ENCODE assay signal across 24 cellular contexts in the genomic region with DNA sequence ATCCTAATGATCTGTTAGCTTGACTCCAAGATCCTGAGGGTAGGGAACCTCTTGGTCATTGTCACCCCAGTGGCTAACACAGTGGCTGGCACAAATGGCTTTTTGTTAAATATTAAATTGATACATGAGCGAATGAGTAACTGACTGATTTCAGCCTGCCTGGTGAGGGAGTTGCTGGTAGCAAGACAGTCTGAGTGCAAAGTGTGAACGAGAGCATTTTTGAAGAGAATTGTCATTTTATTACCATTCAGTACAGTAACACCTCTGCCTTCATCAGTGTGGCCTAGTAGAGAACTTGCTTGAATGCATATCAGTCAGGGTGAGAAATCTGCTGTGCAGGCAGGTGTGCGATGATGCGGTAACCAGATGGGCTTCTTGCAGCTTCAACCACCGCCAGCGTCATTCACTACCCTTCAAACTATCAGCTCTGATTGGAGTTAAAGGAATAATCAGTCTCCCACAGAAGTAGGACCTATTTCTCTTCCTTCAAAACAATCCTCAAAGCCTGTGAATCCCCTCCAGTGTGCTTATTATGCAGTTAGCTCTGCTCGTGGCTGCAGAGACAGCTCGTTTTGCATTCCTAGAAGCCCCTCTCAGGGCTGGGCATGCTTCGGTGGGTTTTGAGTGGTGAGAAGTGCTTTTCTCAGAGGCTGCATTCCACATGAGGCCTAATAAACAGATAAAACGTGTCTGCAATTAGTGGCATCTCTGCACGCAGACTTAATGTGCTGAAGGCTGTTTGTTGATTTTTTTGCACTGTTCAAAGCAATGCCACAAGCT. TPM values are rescaled to one million over a fixed set of nuclear protein-coding genes. Genes with fewer than 3 reads are reported as not detected.
DNase-seq lines count a peak whose midpoint lies in the region; ATAC-seq and TF ChIP-seq lines count a peak whose summit lies in the region.
"Had no signal": no experiment of that assay in that cellular context is flagged by ENCODE, and none has a peak within 500 bp of the region (broad histone marks: within the 10 kb centered on the region; RNA-seq: fewer than 3 reads in every experiment).

No MANE protein-coding gene starts in this region.

- no peaks in the 10 kb centered on the region for H3K79me1 ChIP-seq in mesenchymal stem cell (replicated peaks; ENCODE audit: low read length, poor library complexity, severe bottlenecking)

- ATAC-seq in stimulated activated effector memory CD8-positive, alpha-beta T cell treated with anti-CD3 and anti-CD28 coated beads, Interleukin-12 subunit alpha, Interleukin-12 subunit beta, amount 100 ng/mL, for 72 hours: no peak
- ATAC-seq in T-helper 17 cell (no peak), GM18909 (IDR thresholded peaks at IDR 0.05; ENCODE audit: poor library complexity, unreplicated experiment) (no peak)
- ATAC-seq: SK-N-SH treated with all-trans-retinoic acid at 6 μM for 48 hours had no signal

- H3K9me3 ChIP-seq in Karpas-422 (ENCODE audit: low read length) (no peaks in the 10 kb centered on the region), mesenchymal stem cell (ENCODE audit: control insufficient read depth, low read length) (no peaks in the 10 kb centered on the region), T-helper 17 cell (ENCODE audit: control insufficient read depth, low read length, poor library complexity, severe bottlenecking) (no peaks in the 10 kb centered on the region), colonic mucosa (no peaks in the 10 kb centered on the region)
- H3K9me3 ChIP-seq: adrenal gland, neutrophil had no signal

- H4K8ac ChIP-seq in mesenchymal stem cell (ENCODE audit: low read length): no peak overlapping the region

- WGBS in mesenchymal stem cell: 74% methylated on average over 10 of the region's 11 CpGs

- H2AFZ ChIP-seq in Karpas-422 (ENCODE audit: low read length): no peak overlapping the region
- no peak overlapping the region for H2AFZ ChIP-seq in mesenchymal stem cell (ENCODE audit: low read depth, low read length)

- H3K9ac ChIP-seq in Karpas-422 (ENCODE audit: low read length) (no peak overlapping the region), mesenchymal stem cell (ENCODE audit: low read length) (no peak overlapping the region), colonic mucosa (ENCODE audit: low read depth in 2 of 2, low read length in 2 of 2) (no peak overlapping the region)

- H3K4me1 ChIP-seq in Karpas-422 (ENCODE audit: low read length): peaks cover 23% of the 10 kb centered on the region
- peaks cover 6% of the 10 kb centered on the region for H3K4me1 ChIP-seq in mesenchymal stem cell (ENCODE audit: control insufficient read depth, insufficient read depth, low read depth, low read length)
- no peaks in the 10 kb centered on the region for H3K4me1 ChIP-seq in colonic mucosa
- H3K4me1 ChIP-seq: adrenal gland had no signal

- H3K4me3 ChIP-seq in Karpas-422 (ENCODE audit: low read length) (peak overlapping the region; percentile 4; the same call in 1 of the 2 replicates), mesenchymal stem cell (ENCODE audit: insufficient read depth in 1 of 2, low read depth in 1 of 2, low read length in 2 of 2) (no peak overlapping the region), colonic mucosa (no peak overlapping the region)
- H3K4me3 ChIP-seq: adrenal gland, lung, skin epidermis had no signal

- no peak overlapping the region for H2BK15ac ChIP-seq in mesenchymal stem cell (ENCODE audit: low read depth, poor library complexity, severe bottlenecking)

- no peak for TF ChIP-seq CTCF in colonic mucosa (IDR thresholded peaks at IDR 0.05)

- H3K9me3 Mint-ChIP-seq in stimulated activated effector memory CD8-positive, alpha-beta T cell treated with anti-CD3 and anti-CD28 coated beads, Interleukin-12 subunit alpha, Interleukin-12 subunit beta, amount 100 ng/mL, for 72 hours: no peaks in the 10 kb centered on the region
- H3K9me3 Mint-ChIP-seq: immature natural killer cell; T-helper 2 cell treated with Interferon-gamma antibody and Interleukin-4, amounts not matched to agents 5 μg/mL and 100 μg/mL, for 36 hours had no signal

- H3K79me2 ChIP-seq in Karpas-422 (ENCODE audit: low read length): no peaks in the 10 kb centered on the region

- H4K20me1 ChIP-seq in Karpas-422 (ENCODE audit: insufficient read depth, low read depth, low read length): peaks cover 9% of the 10 kb centered on the region; the same call in 1 of the 2 replicates

- DNase-seq in ACHN (peak; percentile 56), Karpas-422 (peak; percentile 91), germinal center (ENCODE audit: low spot score) (peak; percentile 49), mesenchymal stem cell (no peak), T-helper 17 cell (no peak), colonic mucosa (no peak)
- DNase-seq in stimulated activated effector memory CD8-positive, alpha-beta T cell treated with anti-CD3 and anti-CD28 coated beads, Interleukin-12 subunit alpha, Interleukin-12 subunit beta, amount 100 ng/mL, for 72 hours (ENCODE audit: low spot score in 2 of 2): no peak
- DNase-seq: activated CD4-positive, alpha-beta T cell treated with anti-CD3 and anti-CD28 coated beads for 48 hours; activated naive CD4-positive, alpha-beta T cell treated with Interleukin-2 at 50 U/mL for 16 hours; activated T-cell treated with anti-CD3 and anti-CD28 coated beads, Interleukin-2, amount 50 U/mL, for 48 hours; adrenal gland; effector CD4-positive, alpha-beta T cell; erythroblast; immature natural killer cell; NCI-H748 treated with DMSO at 0.1 percent for 48 hours; stimulated activated CD4-positive, alpha-beta T cell treated with anti-CD3 and anti-CD28 coated beads, Interleukin-1b, Interleukin-23, amount 100 ng/mL, for 48 hours had no signal

- no peak overlapping the region for H2BK12ac ChIP-seq in mesenchymal stem cell (ENCODE audit: low read length in 2 of 2)

- H3K27ac ChIP-seq in Karpas-422 (ENCODE audit: low read length): no peak overlapping the region
- H3K27ac ChIP-seq in mesenchymal stem cell (ENCODE audit: low read length, poor library complexity, severe bottlenecking): peak overlapping the region; percentile 35
- H3K27ac ChIP-seq in colonic mucosa: no peak overlapping the region
- H3K27ac ChIP-seq: adrenal gland, neutrophil, skin epidermis had no signal

- peak overlapping the region in 1 of 2 experiments; percentile 30 for H3K18ac ChIP-seq in mesenchymal stem cell (ENCODE audit: low read depth in 1 of 2, low read length in 2 of 2)

- H4K91ac ChIP-seq in mesenchymal stem cell (ENCODE audit: low read length): no peak overlapping the region

- no peak overlapping the region for H3K4ac ChIP-seq in mesenchymal stem cell (ENCODE audit: low read depth in 1 of 2, low read length in 2 of 2)

- peak overlapping the region; percentile 61 for H3K4me2 ChIP-seq in Karpas-422 (ENCODE audit: low read depth, low read length, poor library complexity, severe bottlenecking)
- no peak overlapping the region for H3K4me2 ChIP-seq in mesenchymal stem cell (ENCODE audit: low read length, poor library complexity, severe bottlenecking)

- no peak overlapping the region for H2AK5ac ChIP-seq in mesenchymal stem cell (ENCODE audit: low read length, severe bottlenecking)

- H2BK120ac ChIP-seq in mesenchymal stem cell (ENCODE audit: low read depth, low read length): no peak overlapping the region

- H3K27me3 ChIP-seq in Karpas-422 (ENCODE audit: low read length) (no peaks in the 10 kb centered on the region), mesenchymal stem cell (ENCODE audit: control insufficient read depth in 1 of 2, insufficient read depth in 1 of 2, low read length in 2 of 2) (no peaks in the 10 kb centered on the region), colonic mucosa (no peaks in the 10 kb centered on the region)
- H3K27me3 ChIP-seq: adrenal gland, neutrophil had no signal

- H2BK5ac ChIP-seq in mesenchymal stem cell (ENCODE audit: low read depth, low read length, poor library complexity, severe bottlenecking): no peak overlapping the region

- H3K4me1 Mint-ChIP-seq in stimulated activated effector memory CD8-positive, alpha-beta T cell treated with anti-CD3 and anti-CD28 coated beads, Interleukin-12 subunit alpha, Interleukin-12 subunit beta, amount 100 ng/mL, for 72 hours: no peaks in the 10 kb centered on the region
- no peaks in the 10 kb centered on the region for H3K4me1 Mint-ChIP-seq in T-helper 17 cell
- H3K4me1 Mint-ChIP-seq: B cell, immature natural killer cell had no signal

- intact Hi-C loops in colonic mucosa (cut with DNase I): no loop called here

- no peaks in the 10 kb centered on the region for H3K9me2 ChIP-seq in Karpas-422 (replicated peaks; ENCODE audit: insufficient read depth, low read length)

- H3K23ac ChIP-seq in mesenchymal stem cell (ENCODE audit: low read length in 2 of 2): no peak overlapping the region

- H3K4me3 Mint-ChIP-seq in stimulated activated effector memory CD8-positive, alpha-beta T cell treated with anti-CD3 and anti-CD28 coated beads, Interleukin-12 subunit alpha, Interleukin-12 subunit beta, amount 100 ng/mL, for 72 hours: no peak overlapping the region
- H3K4me3 Mint-ChIP-seq in T-helper 17 cell: no peak overlapping the region
- H3K4me3 Mint-ChIP-seq: B cell; immature natural killer cell; T-helper 2 cell treated with Interferon-gamma antibody and Interleukin-4, amounts not matched to agents 5 μg/mL and 100 μg/mL, for 36 hours had no signal

- H3K36me3 ChIP-seq in Karpas-422 (ENCODE audit: insufficient read depth, low read length) (no peaks in the 10 kb centered on the region), mesenchymal stem cell (ENCODE audit: control insufficient read depth in 1 of 2, insufficient read depth in 2 of 2, low read depth in 1 of 2, low read length in 2 of 2) (no peaks in the 10 kb centered on the region), colonic mucosa (no peaks in the 10 kb centered on the region)
- H3K36me3 ChIP-seq: adrenal gland, neutrophil had no signal

- in situ Hi-C loops in ACHN (cut with HindIII; ENCODE audit: low pct_ligation_motif_present, low pct_unique_long_range_greater_than_20kb, low sequenced_read_pairs): no loop called here

- no peak overlapping the region for H3K14ac ChIP-seq in mesenchymal stem cell (ENCODE audit: low read length in 2 of 2)

- no peaks in the 10 kb centered on the region for H3K27me3 Mint-ChIP-seq in T-helper 17 cell
- H3K27me3 Mint-ChIP-seq: B cell had no signal

- H3K27ac Mint-ChIP-seq in stimulated activated effector memory CD8-positive, alpha-beta T cell treated with anti-CD3 and anti-CD28 coated beads, Interleukin-12 subunit alpha, Interleukin-12 subunit beta, amount 100 ng/mL, for 72 hours: no peak overlapping the region
- no peak overlapping the region for H3K27ac Mint-ChIP-seq in T-helper 17 cell
- H3K27ac Mint-ChIP-seq: B cell; immature natural killer cell; progenitor cell of endocrine pancreas; T-helper 2 cell treated with Interferon-gamma antibody and Interleukin-4, amounts not matched to agents 5 μg/mL and 100 μg/mL, for 36 hours had no signal

- no peaks in the 10 kb centered on the region for H3K36me3 Mint-ChIP-seq in stimulated activated effector memory CD8-positive, alpha-beta T cell treated with anti-CD3 and anti-CD28 coated beads, Interleukin-12 subunit alpha, Interleukin-12 subunit beta, amount 100 ng/mL, for 72 hours
- H3K36me3 Mint-ChIP-seq in T-helper 17 cell (ENCODE audit: low read depth): no peaks in the 10 kb centered on the region

RNA-seq across cellular contexts. Expression of gene HEXIM2, which starts 29.0 kb away (rescaled TPM):
- 1.4 and 14.3 TPM in 2 replicates for total RNA-seq in Karpas-422 (2014; rRNA removed; shearing (Covaris generic); ENCODE audit: low replicate concordance)
- 2.2 TPM for polyA plus RNA-seq in mesenchymal stem cell (2013, experiment 1 of 2)
- 2.6 TPM for polyA plus RNA-seq in mesenchymal stem cell (2013, experiment 2 of 2)
- total RNA-seq in T-helper 17 cell: 10 to 100 TPM in 1 of 2 donors, 1 to 10 TPM in 1; 1.5 to 12.3 TPM
- total RNA-seq in colonic mucosa: 1 to 10 TPM; 7.2 to 8.1 TPM

RNA-seq across cellular contexts. Expression of gene FMNL1, which starts 31.0 kb away (rescaled TPM):
- total RNA-seq in Karpas-422 (2014; rRNA removed; shearing (Covaris generic); ENCODE audit: low replicate concordance): not detected in 2 replicates
- polyA plus RNA-seq in mesenchymal stem cell (2013, experiment 1 of 2): 0.97 TPM
- polyA plus RNA-seq in mesenchymal stem cell (2013, experiment 2 of 2): 0.99 TPM
- total RNA-seq in T-helper 17 cell: 100 to 1,000 TPM; 509 to 550 TPM
- 1 to 10 TPM; 6.8 to 8.4 TPM for total RNA-seq in colonic mucosa

RNA-seq across cellular contexts. Expression of gene HEXIM1, which starts 42.4 kb away (rescaled TPM):
- total RNA-seq in Karpas-422 (2014; rRNA removed; shearing (Covaris generic); ENCODE audit: low replicate concordance): 3.5 and 3.7 TPM in 2 replicates
- 23.8 TPM for polyA plus RNA-seq in mesenchymal stem cell (2013, experiment 1 of 2)
- 23.7 TPM for polyA plus RNA-seq in mesenchymal stem cell (2013, experiment 2 of 2)
- total RNA-seq in T-helper 17 cell (10 to 100 TPM; 52.4 to 71.8 TPM), colonic mucosa (10 to 100 TPM; 37.0 to 38.4 TPM)

RNA-seq across cellular contexts. Expression of gene ACBD4, which starts 55.2 kb away (rescaled TPM):
- total RNA-seq in Karpas-422 (2014; rRNA removed; shearing (Covaris generic); ENCODE audit: low replicate concordance): 11.4 and 13.4 TPM in 2 replicates
- 3.8 TPM for polyA plus RNA-seq in mesenchymal stem cell (2013, experiment 1 of 2)
- 4.1 TPM for polyA plus RNA-seq in mesenchymal stem cell (2013, experiment 2 of 2)
- total RNA-seq in T-helper 17 cell: 10 to 100 TPM; 13.6 to 18.9 TPM
- total RNA-seq in colonic mucosa: 10 to 100 TPM; 13.0 to 16.6 TPM

RNA-seq across cellular contexts. Expression of gene PLCD3, which starts 58.4 kb away (rescaled TPM):
- total RNA-seq in Karpas-422 (2014; rRNA removed; shearing (Covaris generic); ENCODE audit: low replicate concordance): 0.45 TPM in 1 of 2 replicates, not detected in the other
- 63.5 TPM for polyA plus RNA-seq in mesenchymal stem cell (2013, experiment 1 of 2)
- polyA plus RNA-seq in mesenchymal stem cell (2013, experiment 2 of 2): 58.4 TPM
- total RNA-seq in T-helper 17 cell (1 to 10 TPM; 3.7 to 5.0 TPM), colonic mucosa (100 to 1,000 TPM; 300 to 312 TPM)

Comparison
In these comparisons a context has a peak if more than half of its experiments do, and no peak if none do; other contexts are left out.
1. DNase-seq: peak in ACHN (single experiment), Karpas-422 (single experiment) and germinal center (single experiment); none in mesenchymal stem cell (single experiment), stimulated activated effector memory CD8-positive, alpha-beta T cell treated with anti-CD3 and anti-CD28 coated beads, Interleukin-12 subunit alpha, Interleukin-12 subunit beta, amount 100 ng/mL, for 72 hours (0 of 2), T-helper 17 cell (0 of 3) and colonic mucosa (single experiment).
2. RNA of gene FMNL1, which starts 31.0 kb away (total RNA-seq): 509 to 550 TPM in T-helper 17 cell; 6.8 to 8.4 TPM in colonic mucosa and not detected in Karpas-422; every median in the first group is over 10 times any median in the second.